ENCODE assay signal across 9 cellular contexts in genomic region chr16:87963400-87963799, GRCh38.
DNase-seq lines count a peak whose midpoint lies in the region; ATAC-seq lines count a peak whose summit lies in the region.
"Had no signal": no experiment of that assay in that cellular context is flagged by ENCODE, and none has a peak within 500 bp of the region (broad histone marks: within the 10 kb centered on the region; RNA-seq: fewer than 3 reads in every experiment).

No MANE protein-coding gene starts in this region.

- DNase-seq in HCEC 1CT (peak; percentile 85), fibroblast of gingiva (ENCODE audit: low read depth) (peak; percentile 75), anterior cingulate cortex (lab: John Stamatoyannopoulos, UW) (no peak), DMS53 (lab: John Stamatoyannopoulos, UW) (no peak)
- DNase-seq in activated CD8-positive, alpha-beta memory T cell treated with anti-CD3 and anti-CD28 coated beads for 24 hours = peak; percentile 78
- DNase-seq in stimulated activated CD4-positive, alpha-beta T cell treated with anti-CD3 and anti-CD28 coated beads, Interleukin-4, amount 100 ng/mL, for 4 hours = peak; percentile 50 to 83

- ATAC-seq in GM18520 (IDR thresholded peaks at IDR 0.05; ENCODE audit: unreplicated experiment) (no peak), HG02588 (IDR thresholded peaks at IDR 0.05; ENCODE audit: unreplicated experiment) (no peak)
- ATAC-seq: HCT116 had no signal

Comparison
In these comparisons a context has a peak if more than half of its experiments do, and no peak if none do; other contexts are left out.
1. DNase-seq: peak in HCEC 1CT (single experiment), activated CD8-positive, alpha-beta memory T cell treated with anti-CD3 and anti-CD28 coated beads for 24 hours (single experiment), fibroblast of gingiva (single experiment) and stimulated activated CD4-positive, alpha-beta T cell treated with anti-CD3 and anti-CD28 coated beads, Interleukin-4, amount 100 ng/mL, for 4 hours (2 of 2); none in anterior cingulate cortex (0 of 58) and DMS53 (single experiment).